Comparison of ENCODE assay signal across 9 cellular contexts in the genomic region with DNA sequence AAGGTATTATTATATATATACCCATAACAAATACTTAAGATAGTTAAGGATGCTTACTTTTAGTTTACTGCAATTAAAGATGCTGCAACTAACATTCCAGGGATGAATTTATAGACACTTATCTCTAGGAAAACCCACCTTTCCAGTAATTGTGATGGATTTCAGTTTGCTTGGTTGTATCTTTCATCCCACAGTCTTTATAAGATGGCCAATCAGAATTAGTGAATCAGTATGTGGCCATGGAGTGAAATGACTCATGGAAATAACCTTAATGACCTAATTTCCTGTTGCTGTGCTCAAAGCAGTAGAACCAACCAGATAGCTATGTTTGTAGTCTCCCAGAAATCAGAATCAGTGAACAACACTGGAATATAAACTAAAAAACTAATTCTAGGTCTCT. TPM values are rescaled to one million over a fixed set of nuclear protein-coding genes. Genes with fewer than 3 reads are reported as not detected.
DNase-seq lines count a peak whose midpoint lies in the region; ATAC-seq and TF ChIP-seq lines count a peak whose summit lies in the region.
"Had no signal": no experiment of that assay in that cellular context is flagged by ENCODE, and none has a peak within 500 bp of the region (broad histone marks: within the 10 kb centered on the region; RNA-seq: fewer than 3 reads in every experiment).

No MANE protein-coding gene starts in this region.

- H3K79me2 ChIP-seq in MM.1S (ENCODE audit: low read length) = no peaks in the 10 kb centered on the region
- no peaks in the 10 kb centered on the region for H3K79me2 ChIP-seq in fibroblast of lung (ENCODE audit: control insufficient read depth, insufficient read depth, low read length)

- no peak overlapping the region for H3K9ac ChIP-seq in MM.1S (ENCODE audit: low read length)
- no peak overlapping the region for H3K9ac ChIP-seq in fibroblast of lung (ENCODE audit: insufficient read depth, low read length)

- no peak for TF ChIP-seq CTCF in AG10803 (conservative IDR thresholded peaks at IDR 0.05; ENCODE audit: low read length)
- TF ChIP-seq CTCF in MM.1S (IDR thresholded peaks at IDR 0.05; ENCODE audit: low read length) = no peak
- no peak for TF ChIP-seq CTCF in fibroblast of lung (conservative IDR thresholded peaks at IDR 0.05 in 1 of 2, IDR thresholded peaks at IDR 0.05 in 1 of 2; ENCODE audit: low read depth in 1 of 2, low read length in 2 of 2)
- TF ChIP-seq CTCF in glutamatergic neuron (IDR thresholded peaks at IDR 0.05; ENCODE audit: partially characterized antibody, unreplicated experiment) = no peak

- no peak overlapping the region for H3K4me3 Mint-ChIP-seq in glutamatergic neuron (ENCODE audit: unreplicated experiment)

- H3K4me3 ChIP-seq in AG10803 (ENCODE audit: low read length) (no peak overlapping the region), MM.1S (ENCODE audit: low read length) (no peak overlapping the region), fibroblast of lung (replicated peaks in 1 of 4; ENCODE audit: control extremely low read depth in 1 of 4, insufficient read depth in 1 of 4, low read depth in 3 of 4, low read length in 4 of 4) (no peak overlapping the region)
- H3K4me3 ChIP-seq: SK-N-MC had no signal

- ATAC-seq in GM21367 (IDR thresholded peaks at IDR 0.05; ENCODE audit: unreplicated experiment) (peak; percentile 64), GM21423 (IDR thresholded peaks at IDR 0.05; ENCODE audit: unreplicated experiment) (no peak)

- H3K4me1 Mint-ChIP-seq in glutamatergic neuron (ENCODE audit: low read depth, unreplicated experiment) = peaks cover 7% of the 10 kb centered on the region

- peaks cover 7% of the 10 kb centered on the region; the same call in 1 of the 2 replicates for H3F3A ChIP-seq in MM.1S (ENCODE audit: insufficient read depth, low read length)

- DNase-seq in AG10803 (ENCODE audit: low read depth) (peak; percentile 39), MM.1S (peak; percentile 7), fibroblast of lung (ENCODE audit: low read depth in 2 of 2) (peak; percentile 47 to 72), cerebellar nuclear complex (lab: John Stamatoyannopoulos, UW) (no peak), NCI-H526 treated with DMSO at 0.1 percent for 48 hours (lab: John Stamatoyannopoulos, UW) (no peak), glutamatergic neuron (no peak)

- peaks cover 4% of the 10 kb centered on the region for H3K9me3 Mint-ChIP-seq in glutamatergic neuron (ENCODE audit: unreplicated experiment)

- H4K20me1 ChIP-seq in MM.1S (ENCODE audit: insufficient read depth, low read length) = no peaks in the 10 kb centered on the region
- no peaks in the 10 kb centered on the region for H4K20me1 ChIP-seq in fibroblast of lung (ENCODE audit: control insufficient read depth, extremely low read depth, insufficient read depth, low read length)

- H3K27me3 ChIP-seq in MM.1S (replicated peaks; ENCODE audit: insufficient read depth, low read length) = no peaks in the 10 kb centered on the region
- H3K27me3 ChIP-seq in fibroblast of lung (ENCODE audit: control insufficient read depth, insufficient read depth, low read length) = no peaks in the 10 kb centered on the region

- H3K4me1 ChIP-seq in MM.1S (ENCODE audit: low read length) = peaks cover 19% of the 10 kb centered on the region
- no peaks in the 10 kb centered on the region for H3K4me1 ChIP-seq in fibroblast of lung (ENCODE audit: control insufficient read depth, extremely low read depth, insufficient read depth, low read length)

- no peaks in the 10 kb centered on the region for H3K9me2 ChIP-seq in MM.1S (replicated peaks; ENCODE audit: insufficient read depth, low read length)

- H3K36me3 ChIP-seq in MM.1S (replicated peaks; ENCODE audit: insufficient read depth, low read length) (no peaks in the 10 kb centered on the region), fibroblast of lung (ENCODE audit: control insufficient read depth, insufficient read depth, low read length) (no peaks in the 10 kb centered on the region)

- H3K4me2 ChIP-seq in MM.1S (ENCODE audit: low read depth, low read length) = no peak overlapping the region
- no peak overlapping the region for H3K4me2 ChIP-seq in fibroblast of lung (ENCODE audit: extremely low read depth, insufficient read depth, low read length)

- no peaks in the 10 kb centered on the region for H3K36me3 Mint-ChIP-seq in glutamatergic neuron (ENCODE audit: unreplicated experiment)

- H3K9me3 ChIP-seq in MM.1S (replicated peaks; ENCODE audit: insufficient read depth, low read length) (no peaks in the 10 kb centered on the region), fibroblast of lung (ENCODE audit: control insufficient read depth, insufficient read depth, low read depth, low read length) (no peaks in the 10 kb centered on the region)

- no peak overlapping the region for H2AFZ ChIP-seq in MM.1S (ENCODE audit: low read length)
- no peak overlapping the region for H2AFZ ChIP-seq in fibroblast of lung (ENCODE audit: low read length)

- H3K27ac Mint-ChIP-seq in glutamatergic neuron (ENCODE audit: unreplicated experiment) = no peak overlapping the region

- no peaks in the 10 kb centered on the region for H3K27me3 Mint-ChIP-seq in glutamatergic neuron (ENCODE audit: unreplicated experiment)

- H3K27ac ChIP-seq in MM.1S (ENCODE audit: low read length) (no peak overlapping the region), fibroblast of lung (ENCODE audit: insufficient read depth, low read length) (no peak overlapping the region)
- H3K27ac ChIP-seq: SK-N-MC had no signal

RNA-seq across cellular contexts. Expression of a gene that starts 26.4 kb away (rescaled TPM):
- total RNA-seq in fibroblast of lung = 10.8 and 16.0 TPM in 2 replicates
- 22.6 and 30.2 TPM in 2 replicates for polyA plus RNA-seq in fibroblast of lung
- polyA plus RNA-seq in fibroblast of lung (2012) = 10.0 and 11.9 TPM in 2 replicates
- polyA minus RNA-seq in fibroblast of lung (ENCODE audit: low replicate concordance) = 2.4 and 11.7 TPM in 2 replicates
- 11.8 TPM for total RNA-seq in glutamatergic neuron (ENCODE audit: unreplicated experiment)

RNA-seq across cellular contexts. Expression of a gene that starts 26.7 kb away (rescaled TPM):
- total RNA-seq in fibroblast of lung = 6.4 and 7.3 TPM in 2 replicates
- polyA plus RNA-seq in fibroblast of lung = 1.5 and 3.1 TPM in 2 replicates
- polyA plus RNA-seq in fibroblast of lung (2012) = 0.96 and 1.6 TPM in 2 replicates
- polyA minus RNA-seq in fibroblast of lung (ENCODE audit: low replicate concordance) = 0.16 and 0.19 TPM in 2 replicates
- 3.4 TPM for total RNA-seq in glutamatergic neuron (ENCODE audit: unreplicated experiment)

Comparison
In these comparisons a context has a peak if more than half of its experiments do, and no peak if none do; other contexts are left out.
1. DNase-seq: peak in AG10803 (single experiment), MM.1S (single experiment) and fibroblast of lung (2 of 2); none in cerebellar nuclear complex (0 of 2), NCI-H526 treated with DMSO at 0.1 percent for 48 hours (single experiment) and glutamatergic neuron (single experiment).